Comparison of ENCODE assay signal across 12 cellular contexts in the genomic region with DNA sequence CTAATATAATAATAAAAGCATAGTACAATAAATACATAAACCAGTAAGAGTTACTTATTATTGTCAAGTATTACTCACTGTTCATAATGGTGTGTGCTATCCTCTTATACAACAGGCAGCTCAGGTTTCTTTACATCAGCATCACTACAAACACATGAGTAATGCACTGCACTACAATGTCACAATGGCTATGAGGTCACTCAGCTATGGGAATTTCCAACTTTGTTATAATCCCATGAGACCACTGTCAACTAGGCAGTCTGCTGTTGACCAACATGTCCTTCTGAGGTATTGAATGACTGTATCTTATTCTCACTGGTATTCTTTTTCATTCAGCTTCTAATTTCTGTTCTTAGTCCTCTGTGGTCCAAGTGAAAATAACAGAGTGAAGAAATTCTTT.
A peak's percentile ranks its signal among the peaks of the same experiment; 100 is the strongest.
DNase-seq lines count a peak whose midpoint lies in the region; ATAC-seq, FAIRE-seq and TF ChIP-seq lines count a peak whose summit lies in the region.
"Had no signal": no experiment of that assay in that cellular context is flagged by ENCODE, and none has a peak within 500 bp of the region (broad histone marks: within the 10 kb centered on the region; RNA-seq: fewer than 3 reads in every experiment).

No MANE protein-coding gene starts in this region.

- POLR2A ChIA-PET in HEK293 (lab: Yijun Ruan, JAX): no interaction called here

- H3K9me3 ChIP-seq in HEK293 (ENCODE audit: control insufficient read depth, insufficient read depth, low read depth, low read length) (no peaks in the 10 kb centered on the region), kidney (ENCODE audit: control insufficient read depth in 1 of 2, low read length in 2 of 2) (no peaks in the 10 kb centered on the region), BE2C (no peaks in the 10 kb centered on the region)

- no peaks in the 10 kb centered on the region for H3K4me1 ChIP-seq in HEK293 (ENCODE audit: control insufficient read depth, insufficient read depth, low read length)
- no peaks in the 10 kb centered on the region for H3K4me1 ChIP-seq in kidney (ENCODE audit: control insufficient read depth in 1 of 2, insufficient read depth in 1 of 2, low read depth in 1 of 2, low read length in 2 of 2)
- H3K4me1 ChIP-seq in BE2C: no peaks in the 10 kb centered on the region

- no peak overlapping the region for H3K4me3 ChIP-seq in HEK293 (ENCODE audit: low read depth, low read length)
- H3K4me3 ChIP-seq in kidney (ENCODE audit: low read length in 2 of 2): no peak overlapping the region
- H3K4me3 ChIP-seq in BE2C (ENCODE audit: low read depth, low read length): no peak overlapping the region

- CTCF ChIA-PET in HEK293 (lab: Yijun Ruan, JAX): no interaction called here

- intact Hi-C loops in kidney (cut with DNase I): no loop called here
- intact Hi-C loops in left cardiac atrium (cut with DNase I): no loop called here

- no peak for ATAC-seq in left cardiac atrium

- TF ChIP-seq CTCF in HEK293 (tag by site-specific recombination; IDR thresholded peaks at IDR 0.05) (no peak), kidney (IDR thresholded peaks at IDR 0.05; ENCODE audit: borderline replicate concordance, extremely low read depth, insufficient read depth) (no peak), BE2C (IDR thresholded peaks at IDR 0.05; ENCODE audit: low read depth, low read length) (no peak)

- no peak for FAIRE-seq in kidney (lab: Jason Lieb, UNC)

- DNase-seq in AG20443 (ENCODE audit: low spot score) (peak; percentile 22), NCI-H460 (ENCODE audit: extremely low read depth, low read depth) (peak; percentile 56), fibroblast of peridontal ligament (ENCODE audit: extremely low read depth) (peak; percentile 91), kidney (no peak), left cardiac atrium (no peak), BE2C (no peak)
- no peak for DNase-seq in activated CD8-positive, alpha-beta memory T cell treated with anti-CD3 and anti-CD28 coated beads for 24 hours
- DNase-seq: activated T-cell treated with anti-CD3 and anti-CD28 coated beads, Interleukin-2, amount 50 U/mL, for 48 hours; DMS 273 treated with DMSO at 0.1 percent for 48 hours; effector memory CD4-positive, alpha-beta T cell; T-helper 9 cell had no signal

- H3K9ac ChIP-seq in kidney (ENCODE audit: low read length in 2 of 2): no peak overlapping the region

- no peaks in the 10 kb centered on the region for H3K27me3 ChIP-seq in BE2C

- H3K36me3 ChIP-seq in HEK293 (ENCODE audit: control insufficient read depth in 2 of 2, insufficient read depth in 1 of 2, low read length in 2 of 2) (no peaks in the 10 kb centered on the region), kidney (ENCODE audit: control insufficient read depth in 1 of 2, insufficient read depth in 2 of 2, low read length in 2 of 2) (no peaks in the 10 kb centered on the region), BE2C (no peaks in the 10 kb centered on the region)

- H3K27ac ChIP-seq in HEK293 (ENCODE audit: extremely low read depth, low read depth, low read length) (no peak overlapping the region), kidney (ENCODE audit: low read depth in 2 of 2, low read length in 2 of 2) (no peak overlapping the region)

TF ChIP-seq in HEK293, 187 proteins besides CTCF, POLR2A, EP300 and RAD21:
- TF ChIP-seq ZNF214 (tag by site-specific recombination; IDR thresholded peaks at IDR 0.05; ENCODE audit: borderline replicate concordance): no peak
- no peak for TF ChIP-seq ZSCAN23 (tag by site-specific recombination; IDR thresholded peaks at IDR 0.05)
- TF ChIP-seq ZBTB21 (tag by site-specific recombination; IDR thresholded peaks at IDR 0.05): 0 out of 2 replicates have a peak, but pooled peaks have one; percentile 44
- no peak for TF ChIP-seq ZNF302 (tag by site-specific recombination; IDR thresholded peaks at IDR 0.05; ENCODE audit: low read depth)
- peak; percentile 59; the same call in 1 of the 2 replicates for TF ChIP-seq ZNF629 (tag by site-specific recombination; IDR thresholded peaks at IDR 0.05)
- no peak for TF ChIP-seq ZNF211 (tag by site-specific recombination; IDR thresholded peaks at IDR 0.05; ENCODE audit: low read depth)
- no peak for TF ChIP-seq HOXC10 (CRISPR knock-in tag; IDR thresholded peaks at IDR 0.05)
- no peak for TF ChIP-seq ZBTB1 (tag by site-specific recombination; IDR thresholded peaks at IDR 0.05)
- TF ChIP-seq GLI2 (tag by site-specific recombination; IDR thresholded peaks at IDR 0.05; ENCODE audit: borderline replicate concordance, low read depth): no peak
- TF ChIP-seq ZNF157 (tag by site-specific recombination; IDR thresholded peaks at IDR 0.05): no peak
TF ChIP-seq in HEK293: peak in this region for 2.

Comparison
In these comparisons a context has a peak if more than half of its experiments do, and no peak if none do; other contexts are left out.
1. DNase-seq: peak in AG20443 (single experiment), NCI-H460 (single experiment) and fibroblast of peridontal ligament (single experiment); none in kidney (single experiment), activated CD8-positive, alpha-beta memory T cell treated with anti-CD3 and anti-CD28 coated beads for 24 hours (single experiment), left cardiac atrium (single experiment) and BE2C (single experiment).